In genomic region chr7:134940711-134941110, GRCh38 we compare ENCODE assay signal across 19 cellular contexts. TPM values are rescaled to one million over a fixed set of nuclear protein-coding genes. Genes with fewer than 3 reads are reported as not detected.
DNase-seq lines count a peak whose midpoint lies in the region; ATAC-seq and TF ChIP-seq lines count a peak whose summit lies in the region.
"Had no signal": no experiment of that assay in that cellular context is flagged by ENCODE, and none has a peak within 500 bp of the region (broad histone marks: within the 10 kb centered on the region; RNA-seq: fewer than 3 reads in every experiment).

No MANE protein-coding gene starts in this region.

- H3K27me3 ChIP-seq in RWPE2 (ENCODE audit: insufficient read depth, poor library complexity, severe bottlenecking), result no peaks in the 10 kb centered on the region
- no peaks in the 10 kb centered on the region for H3K27me3 ChIP-seq in uterus
- H3K27me3 ChIP-seq: adrenal gland, heart left ventricle, suprapubic skin had no signal

- H3K36me3 ChIP-seq in RWPE2 (ENCODE audit: low read depth) (peaks cover 44% of the 10 kb centered on the region), uterus (no peaks in the 10 kb centered on the region), mucosa of descending colon (ENCODE audit: low read depth) (no peaks in the 10 kb centered on the region)
- H3K36me3 ChIP-seq: prostate gland had no signal

- TF ChIP-seq CTCF in RWPE2 (IDR thresholded peaks at IDR 0.05; ENCODE audit: poor library complexity, severe bottlenecking) (no peak), nephron progenitor cell (IDR thresholded peaks at IDR 0.05) (no peak), uterus (IDR thresholded peaks at IDR 0.05) (no peak), mucosa of descending colon (IDR thresholded peaks at IDR 0.05) (no peak)

- DNase-seq in RWPE2 (ENCODE audit: low spot score), result no peak
- DNase-seq in epithelial cell of prostate (ENCODE audit: low read depth, low spot score), result no peak
- no peak for DNase-seq in nephron progenitor cell
- no peak for DNase-seq in uterus
- no peak for DNase-seq in mucosa of descending colon
- no peak for DNase-seq in HT-29 (ENCODE audit: low spot score)
- no peak for DNase-seq in RPMI8226
- DNase-seq: activated CD4-positive, alpha-beta T cell treated with anti-CD3 and anti-CD28 coated beads, Interleukin-2, amount 10 ng/mL, durations not matched to agents 24 days and 14 days; activated effector memory CD4-positive, alpha-beta T cell treated with anti-CD3 and anti-CD28 coated beads, Interleukin-2, amount 50 U/mL, for 16 hours; adrenal gland; caudate nucleus; GOT3; heart left ventricle; lower lobe of right lung; natural killer cell; NCI-H1105 treated with DMSO at 0.1 percent for 48 hours; NCI-H510A treated with DMSO at 0.1 percent for 48 hours had no signal

- H3K27ac ChIP-seq in RWPE2 (ENCODE audit: poor library complexity, severe bottlenecking) (peak overlapping the region; percentile 48), epithelial cell of prostate (peak overlapping the region; percentile 27), uterus (peak overlapping the region; percentile 51 to 69)
- H3K27ac ChIP-seq: adrenal gland, lower lobe of right lung, prostate gland, suprapubic skin had no signal

- H3K4me3 ChIP-seq in RWPE2 (ENCODE audit: severe bottlenecking) (no peak overlapping the region), uterus (no peak overlapping the region), mucosa of descending colon (no peak overlapping the region)
- H3K4me3 ChIP-seq: adrenal gland, heart left ventricle, lower lobe of right lung, prostate gland, suprapubic skin had no signal

- intact Hi-C loops in uterus (cut with DNase I; ENCODE audit: low total_unique reads) (no loop called here), mucosa of descending colon (cut with DNase I, micrococcal nuclease) (no loop called here)

- H3K36me3 Mint-ChIP-seq in nephron progenitor cell (ENCODE audit: low read depth), result peaks cover 42% of the 10 kb centered on the region
- H3K36me3 Mint-ChIP-seq: natural killer cell had no signal

- H3K4me1 Mint-ChIP-seq in nephron progenitor cell, result peaks cover 9% of the 10 kb centered on the region
- H3K4me1 Mint-ChIP-seq: natural killer cell had no signal

- ATAC-seq in RWPE2 (ENCODE audit: low read depth) (no peak; the same call in 2 of the 3 replicates), mucosa of descending colon (no peak)
- ATAC-seq: lower lobe of right lung, natural killer cell had no signal

- no peak overlapping the region for H3K4me3 Mint-ChIP-seq in nephron progenitor cell
- H3K4me3 Mint-ChIP-seq: activated CD4-positive, alpha-beta T cell treated with anti-CD3 and anti-CD28 coated beads, Interleukin-2, amount 10 ng/mL, durations not matched to agents 24 days and 14 days; natural killer cell had no signal

- no peaks in the 10 kb centered on the region for H3K9me3 Mint-ChIP-seq in nephron progenitor cell
- H3K9me3 Mint-ChIP-seq: activated CD4-positive, alpha-beta T cell treated with anti-CD3 and anti-CD28 coated beads, Interleukin-2, amount 10 ng/mL, durations not matched to agents 24 days and 14 days; natural killer cell had no signal

- H3K9me3 ChIP-seq in RWPE2 (ENCODE audit: severe bottlenecking), result no peaks in the 10 kb centered on the region
- no peaks in the 10 kb centered on the region for H3K9me3 ChIP-seq in uterus
- no peaks in the 10 kb centered on the region for H3K9me3 ChIP-seq in mucosa of descending colon
- H3K9me3 ChIP-seq: adrenal gland, heart left ventricle, lower lobe of right lung, prostate gland, suprapubic skin had no signal

- H3K27me3 Mint-ChIP-seq in nephron progenitor cell (ENCODE audit: low read depth, poor library complexity), result no peaks in the 10 kb centered on the region

- H3K27ac Mint-ChIP-seq in nephron progenitor cell, result peak overlapping the region; percentile 22
- H3K27ac Mint-ChIP-seq: activated CD4-positive, alpha-beta T cell treated with anti-CD3 and anti-CD28 coated beads, Interleukin-2, amount 10 ng/mL, durations not matched to agents 24 days and 14 days; natural killer cell had no signal

- peaks cover 10% of the 10 kb centered on the region for H3K4me1 ChIP-seq in RWPE2 (ENCODE audit: insufficient read depth, poor library complexity, severe bottlenecking)
- no peaks in the 10 kb centered on the region for H3K4me1 ChIP-seq in uterus
- H3K4me1 ChIP-seq in mucosa of descending colon (ENCODE audit: low read depth), result no peaks in the 10 kb centered on the region
- H3K4me1 ChIP-seq: prostate gland had no signal

- TF ChIP-seq POLR2A in uterus (IDR thresholded peaks at IDR 0.05), result no peak

RNA-seq across cellular contexts. Expression of gene AGBL3, which starts 45.6 kb away (rescaled TPM):
- total RNA-seq in uterus (10 to 100 TPM in 1 of 4 donors, 1 to 10 TPM in 2, under 1 TPM in 1; 0.29 to 12.5 (median 5.3) TPM), mucosa of descending colon (1 to 10 TPM; 1.6 to 2.5 (median 1.9) TPM)
- 0.18 and 0.31 TPM in 2 replicates for total RNA-seq in HT-29 (2014; rRNA removed; shearing (Covaris generic))
